9 cellular contexts compared by ENCODE assay signal in the genomic region with DNA sequence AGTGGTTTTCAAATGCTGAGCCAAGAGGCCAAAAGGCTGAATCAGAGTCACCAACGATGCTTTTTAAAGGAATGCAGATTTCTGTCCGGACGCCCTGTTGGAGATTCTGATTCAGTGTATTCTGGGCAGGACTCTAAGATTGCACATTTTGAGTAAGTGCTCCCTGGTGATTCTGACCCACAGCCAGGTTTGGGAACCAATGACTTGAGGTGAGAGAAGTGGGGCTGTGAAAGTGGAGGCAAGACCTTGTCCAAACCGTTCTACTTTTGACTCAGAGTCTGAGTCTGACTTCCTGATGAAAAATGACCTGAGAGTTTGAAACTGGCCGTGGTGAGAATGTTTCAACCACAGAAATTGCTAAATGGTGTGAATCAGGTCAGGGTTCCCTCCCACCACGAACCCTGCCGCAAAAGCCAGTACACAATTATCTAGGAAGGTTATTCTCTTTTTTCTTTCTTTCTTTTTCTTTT.
DNase-seq lines count a peak whose midpoint lies in the region; ATAC-seq lines count a peak whose summit lies in the region.
"Had no signal": no experiment of that assay in that cellular context is flagged by ENCODE, and none has a peak within 500 bp of the region (broad histone marks: within the 10 kb centered on the region; RNA-seq: fewer than 3 reads in every experiment).

No MANE protein-coding gene starts in this region.

- peak overlapping the region; percentile 98 for H3K27ac ChIP-seq in epithelial cell of prostate

- no peaks in the 10 kb centered on the region for H3K36me3 Mint-ChIP-seq in activated naive CD4-positive, alpha-beta T cell treated with anti-CD3 and anti-CD28 coated beads, Interleukin-2, amount 10 ng/mL, durations not matched to agents 7 days and 5 days

- CTCF ChIA-PET in activated naive CD4-positive, alpha-beta T cell treated with anti-CD3 and anti-CD28 coated beads, Interleukin-2, amount 10 ng/mL, durations not matched to agents 7 days and 5 days (lab: Charles Lee): no interaction called here

- no peaks in the 10 kb centered on the region for H3K4me1 Mint-ChIP-seq in activated naive CD4-positive, alpha-beta T cell treated with anti-CD3 and anti-CD28 coated beads, Interleukin-2, amount 10 ng/mL, durations not matched to agents 7 days and 5 days

- no peaks in the 10 kb centered on the region for H3K9me3 Mint-ChIP-seq in activated naive CD4-positive, alpha-beta T cell treated with anti-CD3 and anti-CD28 coated beads, Interleukin-2, amount 10 ng/mL, durations not matched to agents 7 days and 5 days
- H3K9me3 Mint-ChIP-seq: dendritic cell treated with granulocyte-macrophage colony-stimulating factor and Interleukin-4, amounts not matched to agents 40 ng/mL and 50 ng/mL, for 4 days had no signal

- H3K27ac Mint-ChIP-seq in activated naive CD4-positive, alpha-beta T cell treated with anti-CD3 and anti-CD28 coated beads, Interleukin-2, amount 10 ng/mL, durations not matched to agents 7 days and 5 days: no peak overlapping the region
- H3K27ac Mint-ChIP-seq: dendritic cell treated with granulocyte-macrophage colony-stimulating factor and Interleukin-4, amounts not matched to agents 40 ng/mL and 50 ng/mL, for 4 days had no signal

- DNase-seq in EL (peak; percentile 92), epithelial cell of prostate (ENCODE audit: low read depth, low spot score) (peak; percentile 66), NCI-H510A treated with DMSO at 0.1 percent for 48 hours (lab: John Stamatoyannopoulos, UW) (no peak), islet precursor cell (no peak), NCI-H2029 treated with DMSO at 0.1 percent for 48 hours (lab: John Stamatoyannopoulos, UW) (no peak)
- DNase-seq in activated naive CD4-positive, alpha-beta T cell treated with anti-CD3 and anti-CD28 coated beads, Interleukin-2, amount 10 ng/mL, durations not matched to agents 7 days and 5 days: no peak

- ATAC-seq in GM21360 (IDR thresholded peaks at IDR 0.05; ENCODE audit: unreplicated experiment): peak; percentile 94
- ATAC-seq in HG03469 (IDR thresholded peaks at IDR 0.05; ENCODE audit: unreplicated experiment): peak; percentile 96

- H3K4me3 Mint-ChIP-seq in activated naive CD4-positive, alpha-beta T cell treated with anti-CD3 and anti-CD28 coated beads, Interleukin-2, amount 10 ng/mL, durations not matched to agents 7 days and 5 days: no peak overlapping the region
- H3K4me3 Mint-ChIP-seq: dendritic cell treated with granulocyte-macrophage colony-stimulating factor and Interleukin-4, amounts not matched to agents 40 ng/mL and 50 ng/mL, for 4 days had no signal

- peaks cover 9% of the 10 kb centered on the region for H3K27me3 Mint-ChIP-seq in activated naive CD4-positive, alpha-beta T cell treated with anti-CD3 and anti-CD28 coated beads, Interleukin-2, amount 10 ng/mL, durations not matched to agents 7 days and 5 days

Comparison
In these comparisons a context has a peak if more than half of its experiments do, and no peak if none do; other contexts are left out.
1. DNase-seq: peak in EL (single experiment) and epithelial cell of prostate (single experiment); none in NCI-H510A treated with DMSO at 0.1 percent for 48 hours (single experiment), islet precursor cell (single experiment), NCI-H2029 treated with DMSO at 0.1 percent for 48 hours (single experiment) and activated naive CD4-positive, alpha-beta T cell treated with anti-CD3 and anti-CD28 coated beads, Interleukin-2, amount 10 ng/mL, durations not matched to agents 7 days and 5 days (single experiment).